In genomic region chr2:96661324-96661723, GRCh38 we compare ENCODE assay signal across 35 cellular contexts. TPM values are rescaled to one million over a fixed set of nuclear protein-coding genes. Genes with fewer than 3 reads are reported as not detected.
"Had no signal": no experiment of that assay in that cellular context is flagged by ENCODE, and none has a peak within 500 bp of the region (broad histone marks: within the 10 kb centered on the region; RNA-seq: fewer than 3 reads in every experiment).

No MANE protein-coding gene starts in this region.

- H3K4me1 Mint-ChIP-seq: endodermal cell; nephron progenitor cell; stimulated activated effector memory CD8-positive, alpha-beta T cell treated with anti-CD3 and anti-CD28 coated beads, Interleukin-12 subunit alpha, Interleukin-12 subunit beta, amount 100 ng/mL, for 72 hours had no signal

- DNase-seq: effector CD8-positive, alpha-beta T cell; endodermal cell; foreskin keratinocyte; heart left ventricle; left cardiac atrium; left lung; mesenchymal stem cell; mucosa of descending colon; naive B cell; nephron progenitor cell; spleen; stimulated activated CD4-positive, alpha-beta T cell treated with anti-CD3 and anti-CD28 coated beads, Interleukin-4, amount 100 ng/mL, for 1 hour; stimulated activated naive CD4-positive, alpha-beta T cell treated with Interleukin-2 at 50 U/mL for 16 hours; stomach; thyroid gland; trophoblast cell had no signal

- H3K9me3 Mint-ChIP-seq: stimulated activated effector memory CD8-positive, alpha-beta T cell treated with anti-CD3 and anti-CD28 coated beads, Interleukin-12 subunit alpha, Interleukin-12 subunit beta, amount 100 ng/mL, for 72 hours had no signal

- H3K36me3 Mint-ChIP-seq: mesothelial cell of epicardium; naive B cell; stimulated activated effector memory CD8-positive, alpha-beta T cell treated with anti-CD3 and anti-CD28 coated beads, Interleukin-12 subunit alpha, Interleukin-12 subunit beta, amount 100 ng/mL, for 72 hours had no signal

- H3K4me3 ChIP-seq: dorsolateral prefrontal cortex, esophagus muscularis mucosa, gastroesophageal sphincter, heart left ventricle, hepatocyte, left lung, mucosa of descending colon, prostate gland, right atrium auricular region, skin epidermis, spleen, stomach, thyroid gland, vagina had no signal

- H3K9me3 ChIP-seq: mucosa of descending colon, neutrophil, prostate gland, stomach, thyroid gland, vagina had no signal

- H3K79me2 ChIP-seq: hepatocyte, parathyroid adenoma had no signal

- H3K27ac Mint-ChIP-seq: endodermal cell; mesothelial cell of epicardium; nephron progenitor cell; stimulated activated effector memory CD8-positive, alpha-beta T cell treated with anti-CD3 and anti-CD28 coated beads, Interleukin-12 subunit alpha, Interleukin-12 subunit beta, amount 100 ng/mL, for 72 hours had no signal

- H2AFZ ChIP-seq: hepatocyte, parathyroid adenoma had no signal

- H3K4me2 ChIP-seq: hepatocyte had no signal

- FAIRE-seq: endothelial cell of umbilical vein, islet of Langerhans had no signal

- H3K9ac ChIP-seq: parathyroid adenoma had no signal

- H3K27ac ChIP-seq: dorsolateral prefrontal cortex, esophagus muscularis mucosa, foreskin keratinocyte, gastroesophageal sphincter, heart left ventricle, hepatocyte, left lung, neutrophil, parathyroid adenoma, prostate gland, right atrium auricular region, skin epidermis, spleen, stomach, thyroid gland, vagina had no signal

- H3K4me1 ChIP-seq: parathyroid adenoma, prostate gland, thyroid gland had no signal

- H3K36me3 ChIP-seq: esophagus muscularis mucosa, gastroesophageal sphincter, heart left ventricle, left lung, neutrophil, prostate gland, right atrium auricular region, spleen, stomach, thyroid gland, vagina had no signal

- H3K4me3 Mint-ChIP-seq: endodermal cell; mesothelial cell of epicardium; naive B cell; nephron progenitor cell; stimulated activated effector memory CD8-positive, alpha-beta T cell treated with anti-CD3 and anti-CD28 coated beads, Interleukin-12 subunit alpha, Interleukin-12 subunit beta, amount 100 ng/mL, for 72 hours had no signal

- ATAC-seq: foreskin keratinocyte; gastroesophageal sphincter; heart left ventricle; left cardiac atrium; left lung; mucosa of descending colon; stimulated activated effector memory CD8-positive, alpha-beta T cell treated with anti-CD3 and anti-CD28 coated beads, Interleukin-12 subunit alpha, Interleukin-12 subunit beta, amount 100 ng/mL, for 72 hours had no signal

- H3K27me3 ChIP-seq: dorsolateral prefrontal cortex, esophagus muscularis mucosa, foreskin keratinocyte, gastroesophageal sphincter, heart left ventricle, hepatocyte, left lung, neutrophil, right atrium auricular region, spleen, stomach, thyroid gland, vagina had no signal

RNA-seq across cellular contexts. Expression of gene FER1L5, which starts 18.8 kb away (rescaled TPM):
- total RNA-seq: endothelial cell of umbilical vein, gastroesophageal sphincter, kidney epithelial cell, lower leg skin, lung microvascular endothelial cell, omental fat pad, right atrium auricular region, subcutaneous adipose tissue had no signal
- polyA plus RNA-seq: endothelial cell of umbilical vein had no signal
